ENCODE assay signal across 21 cellular contexts in genomic region chr9:69243116-69243515, GRCh38.
"Had no signal": no experiment of that assay in that cellular context is flagged by ENCODE, and none has a peak within 500 bp of the region (broad histone marks: within the 10 kb centered on the region; RNA-seq: fewer than 3 reads in every experiment).

No MANE protein-coding gene starts in this region.

- H3K27me3 Mint-ChIP-seq: dendritic cell treated with granulocyte-macrophage colony-stimulating factor and Interleukin-4, amounts not matched to agents 40 ng/mL and 50 ng/mL, for 4 days; effector memory CD8-positive, alpha-beta T cell; naive B cell had no signal

- DNase-seq: colonic mucosa; cortex of kidney; effector CD8-positive, alpha-beta T cell; effector memory CD8-positive, alpha-beta T cell; endodermal cell; foreskin keratinocyte; gastrocnemius medialis; glutamatergic neuron; head of caudate nucleus; heart right ventricle; hippocampal formation; left cardiac atrium; left lung; left ventricle myocardium superior; lower lobe of right lung; mesenchymal stem cell; mucosa of descending colon; naive B cell had no signal

- H3K4me1 Mint-ChIP-seq: endodermal cell, mesothelial cell of epicardium, naive B cell had no signal

- H3K36me3 Mint-ChIP-seq: naive B cell had no signal

- H3K27me3 ChIP-seq: colonic mucosa, esophagus muscularis mucosa, foreskin keratinocyte, gastrocnemius medialis, heart right ventricle, left lung had no signal

- H3K4me1 ChIP-seq: colonic mucosa, foreskin keratinocyte, gastrocnemius medialis, heart right ventricle, left lung, lower lobe of right lung had no signal

- H3K9me3 Mint-ChIP-seq: dendritic cell treated with granulocyte-macrophage colony-stimulating factor and Interleukin-4, amounts not matched to agents 40 ng/mL and 50 ng/mL, for 4 days; effector memory CD8-positive, alpha-beta T cell; endodermal cell; mesothelial cell of epicardium; naive B cell had no signal

- H3K27ac Mint-ChIP-seq: dendritic cell treated with granulocyte-macrophage colony-stimulating factor and Interleukin-4, amounts not matched to agents 40 ng/mL and 50 ng/mL, for 4 days; effector memory CD8-positive, alpha-beta T cell; endodermal cell; mesothelial cell of epicardium; naive B cell had no signal

- H3K4me3 ChIP-seq: colonic mucosa, esophagus muscularis mucosa, gastrocnemius medialis, heart right ventricle, left lung, lower lobe of right lung, mucosa of descending colon had no signal

- H3K27ac ChIP-seq: colonic mucosa, esophagus muscularis mucosa, foreskin keratinocyte, gastrocnemius medialis, heart right ventricle, left lung, lower lobe of right lung had no signal

- H3K4me3 Mint-ChIP-seq: dendritic cell treated with granulocyte-macrophage colony-stimulating factor and Interleukin-4, amounts not matched to agents 40 ng/mL and 50 ng/mL, for 4 days; effector memory CD8-positive, alpha-beta T cell; endodermal cell; mesothelial cell of epicardium; naive B cell had no signal

- ATAC-seq: effector memory CD8-positive, alpha-beta T cell; gastrocnemius medialis; left cardiac atrium; left lung; left ventricle myocardium superior; lower lobe of right lung; mucosa of descending colon had no signal
